Comparison of ENCODE assay signal across 9 cellular contexts in the genomic region with DNA sequence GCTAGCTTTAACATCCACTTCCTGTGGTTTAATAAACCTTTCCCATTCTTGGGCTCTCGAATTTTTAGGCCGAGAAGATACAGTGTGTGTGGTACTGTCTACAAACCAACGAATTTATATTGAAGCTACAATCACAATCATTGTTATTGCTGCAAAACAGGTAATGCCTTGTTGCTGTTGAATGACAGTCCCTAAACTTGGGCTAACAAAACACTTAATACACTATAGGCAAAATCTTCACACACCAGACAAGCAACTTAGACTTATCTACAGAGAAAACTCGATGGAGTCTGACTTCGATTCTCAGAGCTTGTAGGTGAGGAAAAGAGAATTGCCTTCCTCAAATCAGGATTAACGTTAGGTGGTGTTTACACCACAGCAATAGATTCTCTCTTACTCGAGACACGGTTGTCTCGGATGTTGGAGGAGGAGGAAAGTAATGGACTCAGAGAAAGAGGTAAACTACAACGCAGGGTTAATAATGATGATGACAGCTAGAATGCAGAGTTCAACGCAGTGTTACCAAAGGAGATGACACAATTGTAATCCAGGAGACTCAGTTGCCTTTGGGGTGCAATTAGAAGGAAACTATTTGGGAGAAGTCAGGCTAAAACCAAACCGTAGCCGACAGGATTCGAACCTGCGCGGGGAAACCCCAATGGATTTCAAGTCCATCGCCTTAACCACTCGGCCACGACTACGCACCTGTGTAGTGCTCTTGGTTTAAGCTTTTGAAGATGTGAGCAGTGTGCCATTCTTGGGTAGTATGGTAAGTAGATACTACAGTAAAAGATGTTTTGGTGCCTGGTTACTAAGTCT. TPM values are rescaled to one million over a fixed set of nuclear protein-coding genes. Genes with fewer than 3 reads are reported as not detected.
DNase-seq lines count a peak whose midpoint lies in the region; ATAC-seq and TF ChIP-seq lines count a peak whose summit lies in the region.
"Had no signal": no experiment of that assay in that cellular context is flagged by ENCODE, and none has a peak within 500 bp of the region (broad histone marks: within the 10 kb centered on the region; RNA-seq: fewer than 3 reads in every experiment).

No MANE protein-coding gene starts in this region.

- H3K4me3 ChIP-seq in A673 (ENCODE audit: low read depth, low read length, poor library complexity, severe bottlenecking) (no peak overlapping the region), uterus (no peak overlapping the region)

- CTCF ChIA-PET in A673 (lab: Charles Lee) (interaction anchor here (0.8 kb wide), 1 partner anchor 13 kb away, joined by 3 read pairs; no protein-coding TSS in a partner anchor), RWPE1 (lab: Yijun Ruan, JAX) (interaction anchor here (0.6 to 1.1 kb wide), 3 partner anchors 34 to 206 kb away, joined by 3 to 6 read pairs (median 5); partner anchors contain the start of gene POM121L2)

- no peak for TF ChIP-seq POLR2A in uterus (IDR thresholded peaks at IDR 0.05)

- no peaks in the 10 kb centered on the region for H3K27me3 ChIP-seq in A673 (replicated peaks; ENCODE audit: insufficient read depth, low read depth, low read length, poor library complexity)
- H3K27me3 ChIP-seq in uterus: no peaks in the 10 kb centered on the region

- no peak for TF ChIP-seq CTCF in A673 (conservative IDR thresholded peaks at IDR 0.05; ENCODE audit: low read depth, low read length)
- TF ChIP-seq CTCF in HFFc6 (IDR thresholded peaks at IDR 0.05): no peak
- no peak for TF ChIP-seq CTCF in RWPE1 (conservative IDR thresholded peaks at IDR 0.05; ENCODE audit: low read depth)
- no peak for TF ChIP-seq CTCF in uterus (IDR thresholded peaks at IDR 0.05)

- peaks cover 9% of the 10 kb centered on the region for H3K27me3 Mint-ChIP-seq in HFFc6 (ENCODE audit: insufficient read depth)
- H3K27me3 Mint-ChIP-seq in activated naive CD8-positive, alpha-beta T cell treated with anti-CD3 and anti-CD28 coated beads for 36 hours: peaks cover 38% of the 10 kb centered on the region

- H3K36me3 ChIP-seq in A673 (ENCODE audit: insufficient read depth, low read length, poor library complexity, severe bottlenecking) (no peaks in the 10 kb centered on the region), uterus (no peaks in the 10 kb centered on the region)

- H3K4me1 ChIP-seq in A673 (ENCODE audit: insufficient read depth, low read length, poor library complexity, severe bottlenecking): no peaks in the 10 kb centered on the region
- no peaks in the 10 kb centered on the region for H3K4me1 ChIP-seq in uterus

- H3K9me3 ChIP-seq in A673 (ENCODE audit: low read depth, low read length, poor library complexity, severe bottlenecking) (no peaks in the 10 kb centered on the region), uterus (no peaks in the 10 kb centered on the region)

- H3K4me3 Mint-ChIP-seq in HFFc6: peak overlapping the region; percentile 14; the same call in 1 of the 2 replicates
- peak overlapping the region; percentile 26 for H3K4me3 Mint-ChIP-seq in activated naive CD8-positive, alpha-beta T cell treated with anti-CD3 and anti-CD28 coated beads for 36 hours
- H3K4me3 Mint-ChIP-seq: dendritic cell treated with granulocyte-macrophage colony-stimulating factor and Interleukin-4, amounts not matched to agents 40 ng/mL and 50 ng/mL, for 4 days had no signal

- DNase-seq in A673 (ENCODE audit: low spot score) (peak; percentile 69), HFFc6 (peak; percentile 93), RWPE1 (ENCODE audit: low spot score) (peak; percentile 52), left kidney (ENCODE audit: low read depth, low spot score) (peak; percentile 54), uterus (peak; percentile 71 to 79), NCI-H2107 (lab: John Stamatoyannopoulos, UW) (no peak)
- peak; percentile 60 for DNase-seq in activated naive CD8-positive, alpha-beta T cell treated with anti-CD3 and anti-CD28 coated beads for 36 hours

- no peaks in the 10 kb centered on the region for H3K36me3 Mint-ChIP-seq in HFFc6 (ENCODE audit: low read depth)
- peaks cover 5% of the 10 kb centered on the region for H3K36me3 Mint-ChIP-seq in activated naive CD8-positive, alpha-beta T cell treated with anti-CD3 and anti-CD28 coated beads for 36 hours

- POLR2A ChIA-PET in A673 (lab: Charles Lee; ENCODE audit: low non-redundant PET): no interaction called here
- POLR2A ChIA-PET in RWPE1 (lab: Yijun Ruan, JAX; ENCODE audit: low non-redundant PET): no interaction called here

- no peak overlapping the region for H3K27ac Mint-ChIP-seq in HFFc6
- peak overlapping the region; percentile 18 for H3K27ac Mint-ChIP-seq in activated naive CD8-positive, alpha-beta T cell treated with anti-CD3 and anti-CD28 coated beads for 36 hours
- H3K27ac Mint-ChIP-seq: dendritic cell treated with granulocyte-macrophage colony-stimulating factor and Interleukin-4, amounts not matched to agents 40 ng/mL and 50 ng/mL, for 4 days had no signal

- no peak for ATAC-seq in GM18858 (IDR thresholded peaks at IDR 0.05; ENCODE audit: unreplicated experiment)

- peaks cover 35% of the 10 kb centered on the region for H3K4me1 Mint-ChIP-seq in HFFc6 (ENCODE audit: low read depth)
- H3K4me1 Mint-ChIP-seq in activated naive CD8-positive, alpha-beta T cell treated with anti-CD3 and anti-CD28 coated beads for 36 hours: peaks cover 27% of the 10 kb centered on the region

- no peak overlapping the region for H3K27ac ChIP-seq in A673 (ENCODE audit: low read depth, low read length, poor library complexity, severe bottlenecking)
- H3K27ac ChIP-seq in RWPE1: no peak overlapping the region
- H3K27ac ChIP-seq in uterus: no peak overlapping the region

- intact Hi-C loops in A673 (cut with micrococcal nuclease; ENCODE audit: unreplicated experiment) (no loop called here), uterus (cut with DNase I; ENCODE audit: low total_unique reads) (no loop called here)

- no TSS peak for BruUV-seq in A673 (replicated peaks; lab: Mats Ljungman, UMichigan)

- no peaks in the 10 kb centered on the region for H3K9me3 Mint-ChIP-seq in HFFc6
- peaks cover 3% of the 10 kb centered on the region for H3K9me3 Mint-ChIP-seq in activated naive CD8-positive, alpha-beta T cell treated with anti-CD3 and anti-CD28 coated beads for 36 hours
- H3K9me3 Mint-ChIP-seq: dendritic cell treated with granulocyte-macrophage colony-stimulating factor and Interleukin-4, amounts not matched to agents 40 ng/mL and 50 ng/mL, for 4 days had no signal

RNA-seq across cellular contexts. Expression of gene ZNF184, which starts 32.5 kb away (rescaled TPM):
- total RNA-seq in A673 (2021) (16.8 and 19.1 TPM in 2 replicates), uterus (10 to 100 TPM in 2 of 4 donors, 1 to 10 TPM in 2; 3.8 to 28.3 (median 10.7) TPM)
- 1 to 10 TPM; 3.8 to 5.2 (median 4.1) TPM for total RNA-seq in HFFc6 (2021; fragmentation: NEBNext Ultra II Directional; extraction: Animal tissue kit (Norgen Biotek cat#: 25700))
- 1 to 10 TPM; 8.5 to 8.9 TPM for total RNA-seq in activated naive CD8-positive, alpha-beta T cell treated with anti-CD3 and anti-CD28 coated beads for 36 hours
